8 cellular contexts compared by ENCODE assay signal in the genomic region with DNA sequence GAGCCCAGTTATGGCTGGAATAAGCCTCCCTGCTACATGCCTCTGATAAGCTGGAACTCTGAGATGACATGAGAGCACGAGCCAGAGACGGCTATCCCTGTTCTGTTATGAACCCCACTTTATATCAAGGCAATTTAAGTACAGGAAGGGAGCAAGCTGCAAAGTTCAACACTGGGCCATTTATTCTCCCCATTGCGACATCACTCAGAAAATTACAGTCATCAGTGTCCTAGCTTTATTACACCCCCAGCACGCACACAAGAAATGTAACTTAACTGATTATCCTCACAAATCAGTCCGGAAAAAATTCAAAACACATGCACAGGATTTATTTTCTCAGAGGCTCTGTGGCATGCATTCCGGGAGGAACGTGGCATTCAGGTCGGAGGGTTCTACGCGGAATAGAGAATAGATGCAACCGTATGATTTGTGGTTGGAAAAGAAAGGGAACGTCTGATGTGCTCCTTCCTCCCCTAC.
DNase-seq lines count a peak whose midpoint lies in the region; ATAC-seq, FAIRE-seq and TF ChIP-seq lines count a peak whose summit lies in the region.

No MANE protein-coding gene starts in this region.

- H3K9ac ChIP-seq in colonic mucosa (ENCODE audit: low read depth in 2 of 2, low read length in 2 of 2): peak overlapping the region; percentile 45 to 84

- H3K9me3 ChIP-seq in Caco-2 (no peaks in the 10 kb centered on the region), colonic mucosa (no peaks in the 10 kb centered on the region)

- BruUV-seq in Caco-2 (replicated peaks; lab: Mats Ljungman, UMichigan): no TSS peak

- peaks cover 5% of the 10 kb centered on the region for H3K4me1 Mint-ChIP-seq in Caco-2 (ENCODE audit: low read depth, unreplicated experiment)
- H3K4me1 Mint-ChIP-seq in naive thymus-derived CD8-positive, alpha-beta T cell: peaks cover 20 to 46% (median 45%) of the 10 kb centered on the region in 4 donors

- H3K36me3 ChIP-seq in Caco-2 (ENCODE audit: control insufficient read depth, insufficient read depth, low read length): peaks cover 1% of the 10 kb centered on the region
- H3K36me3 ChIP-seq in colonic mucosa: no peaks in the 10 kb centered on the region

- DNase-seq in Caco-2 (no peak), NOMO-1 (lab: John Stamatoyannopoulos, UW; ENCODE audit: unreplicated experiment in 2 of 2) (peak; percentile 57 to 72), colonic mucosa (peak; percentile 24), NCI-H82 treated with DMSO at 0.1 percent for 48 hours (lab: John Stamatoyannopoulos, UW; ENCODE audit: unreplicated experiment) (no peak), SHP77 (lab: John Stamatoyannopoulos, UW) (no peak), frontal cortex (ENCODE audit: low spot score in 2 of 2) (no peak)
- DNase-seq in naive thymus-derived CD8-positive, alpha-beta T cell: peak in 1 of 10 donors; percentile 7

- no peak for ATAC-seq in naive thymus-derived CD8-positive, alpha-beta T cell
- no peak for ATAC-seq in GM18868 (IDR thresholded peaks at IDR 0.05; ENCODE audit: unreplicated experiment)

- no peak for FAIRE-seq in frontal cortex (lab: Jason Lieb, UNC)

- no peaks in the 10 kb centered on the region for H3K9me3 Mint-ChIP-seq in Caco-2 (ENCODE audit: unreplicated experiment)
- no peaks in the 10 kb centered on the region for H3K9me3 Mint-ChIP-seq in naive thymus-derived CD8-positive, alpha-beta T cell

- H3K4me3 Mint-ChIP-seq in Caco-2 (ENCODE audit: unreplicated experiment): peak overlapping the region; percentile 69
- H3K4me3 Mint-ChIP-seq in naive thymus-derived CD8-positive, alpha-beta T cell: peak overlapping the region; percentile 80 to 98 (median 95)

- H3K4me3 ChIP-seq in Caco-2 (ENCODE audit: low read depth, low read length) (peak overlapping the region; percentile 50), colonic mucosa (peak overlapping the region; percentile 29)

- H3K36me3 Mint-ChIP-seq in Caco-2 (ENCODE audit: insufficient read depth, unreplicated experiment): peaks cover 38% of the 10 kb centered on the region
- peaks cover 0 to 13% (median 8%) of the 10 kb centered on the region in 3 donors for H3K36me3 Mint-ChIP-seq in naive thymus-derived CD8-positive, alpha-beta T cell

- intact Hi-C loops in Caco-2 (cut with micrococcal nuclease; ENCODE audit: unreplicated experiment) (loop anchor here (1.0 to 10.0 kb wide), 7 partner anchors 23 to 464 kb away; no protein-coding TSS in a partner anchor), colonic mucosa (cut with DNase I) (no loop called here)

- peak overlapping the region; percentile 18 for H3K27ac Mint-ChIP-seq in Caco-2 (ENCODE audit: unreplicated experiment)
- peak overlapping the region; percentile 87 to 99 (median 97) for H3K27ac Mint-ChIP-seq in naive thymus-derived CD8-positive, alpha-beta T cell

- no peaks in the 10 kb centered on the region for H3K27me3 Mint-ChIP-seq in Caco-2 (ENCODE audit: insufficient read depth, unreplicated experiment)
- H3K27me3 Mint-ChIP-seq in naive thymus-derived CD8-positive, alpha-beta T cell: no peaks in the 10 kb centered on the region

- POLR2A ChIA-PET in Caco-2 (lab: Charles Lee): no interaction called here
- POLR2A ChIA-PET in naive thymus-derived CD8-positive, alpha-beta T cell (lab: Charles Lee): interaction anchor here (0.8 to 2.0 kb wide), 5 partner anchors 11 to 463 kb away, joined by 3 to 7 read pairs (median 6); no protein-coding TSS in a partner anchor

- H3K27me3 ChIP-seq in Caco-2 (replicated peaks; ENCODE audit: control insufficient read depth, insufficient read depth, low read length) (no peaks in the 10 kb centered on the region), colonic mucosa (no peaks in the 10 kb centered on the region)

- CTCF ChIA-PET in Caco-2 (lab: Charles Lee): interaction anchor here (0.6 to 2.3 kb wide), 6 partner anchors 17 to 681 kb away, joined by 3 to 9 read pairs (median 5); a partner anchor contains a TSS

- H3K4me1 ChIP-seq in Caco-2 (peaks cover 30% of the 10 kb centered on the region), colonic mucosa (no peaks in the 10 kb centered on the region)

- peak overlapping the region; percentile 31 for H3K27ac ChIP-seq in colonic mucosa

- TF ChIP-seq CTCF in Caco-2 (IDR thresholded peaks at IDR 0.05; ENCODE audit: insufficient read depth in 1 of 2, low read depth in 1 of 2, low read length in 1 of 2, severe bottlenecking in 1 of 2, unreplicated experiment in 1 of 2) (no peak), colonic mucosa (IDR thresholded peaks at IDR 0.05) (no peak)

Comparison
In these comparisons a context has a peak if more than half of its experiments do, and no peak if none do; other contexts are left out.
1. DNase-seq: peak in NOMO-1 (2 of 2) and colonic mucosa (single experiment); none in Caco-2 (0 of 2), NCI-H82 treated with DMSO at 0.1 percent for 48 hours (single experiment), SHP77 (0 of 2) and frontal cortex (0 of 2).